In the genomic region with DNA sequence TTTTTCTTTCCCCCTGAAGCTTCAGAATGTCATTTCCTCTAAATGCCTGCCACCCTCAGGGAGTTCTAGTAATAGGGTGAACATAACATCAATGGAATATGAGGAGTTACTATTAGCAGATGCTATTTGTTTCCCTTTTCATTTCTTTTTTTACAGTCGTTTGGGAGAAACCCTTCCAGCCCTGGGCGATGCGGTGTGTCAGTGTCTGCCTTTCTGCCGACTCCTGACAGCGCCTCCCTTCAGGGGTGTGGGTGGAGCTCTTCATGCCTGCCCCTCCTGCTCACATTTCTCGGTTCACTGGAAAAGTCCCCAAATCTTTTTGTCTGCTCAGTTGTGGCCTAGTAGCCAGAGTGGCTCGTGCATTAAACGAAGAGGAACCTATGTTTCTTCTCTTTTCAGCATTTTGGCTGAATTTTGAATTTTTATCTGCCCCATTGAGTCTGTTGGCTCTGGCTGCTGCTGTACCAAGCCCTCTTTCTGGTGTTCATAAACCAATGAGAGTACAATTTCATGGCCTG, we compare ENCODE assay signal across 8 cellular contexts.
DNase-seq lines count a peak whose midpoint lies in the region; ATAC-seq, FAIRE-seq and TF ChIP-seq lines count a peak whose summit lies in the region.

No MANE protein-coding gene starts in this region.

- H3K4me3 ChIP-seq in KMS-11 (IDR thresholded peaks at IDR 0.05; ENCODE audit: insufficient read depth, low read depth, low read length) (peak overlapping the region; percentile 79), kidney (ENCODE audit: low read length in 2 of 2) (peak overlapping the region; percentile 43 to 61), stomach smooth muscle (ENCODE audit: low read length in 2 of 2) (peak overlapping the region; percentile 11 to 50)

- intact Hi-C loops in kidney (cut with DNase I), result no loop called here

- TF ChIP-seq POLR2A in GM15510 (IDR thresholded peaks at IDR 0.05; ENCODE audit: borderline replicate concordance, extremely low read depth, insufficient read length), result peak; percentile 29

- H3K36me3 ChIP-seq in KMS-11 (ENCODE audit: insufficient read depth) (no peaks in the 10 kb centered on the region), kidney (ENCODE audit: control insufficient read depth in 1 of 2, insufficient read depth in 2 of 2, low read length in 2 of 2) (no peaks in the 10 kb centered on the region), stomach smooth muscle (ENCODE audit: control insufficient read depth in 2 of 2, insufficient read depth in 2 of 2, low read length in 2 of 2) (no peaks in the 10 kb centered on the region)

- peak overlapping the region; percentile 26 to 77 (median 64) for H3K27ac Mint-ChIP-seq in brain

- H3K27me3 Mint-ChIP-seq in brain, result no peaks in the 10 kb centered on the region

- H3K4me3 Mint-ChIP-seq in brain, result peak overlapping the region; percentile 62 to 76 (median 63)

- no peaks in the 10 kb centered on the region for H3K9me3 ChIP-seq in kidney (ENCODE audit: control insufficient read depth in 1 of 2, low read length in 2 of 2)
- no peaks in the 10 kb centered on the region for H3K9me3 ChIP-seq in stomach smooth muscle (ENCODE audit: control insufficient read depth in 2 of 2, low read length in 2 of 2)

- no peaks in the 10 kb centered on the region for H3K9me3 Mint-ChIP-seq in brain

- peak; percentile 92 for ATAC-seq in GM21737 (IDR thresholded peaks at IDR 0.05; ENCODE audit: unreplicated experiment)

- no peaks in the 10 kb centered on the region for H4K20me1 ChIP-seq in KMS-11 (ENCODE audit: insufficient read depth)

- peaks cover 7% of the 10 kb centered on the region for H3K36me3 Mint-ChIP-seq in brain

- H3K9ac ChIP-seq in KMS-11 (peak overlapping the region; percentile 40), kidney (ENCODE audit: low read length in 2 of 2) (peak overlapping the region in 1 of 2 donors; percentile 23), stomach smooth muscle (ENCODE audit: low read length in 2 of 2) (no peak overlapping the region)

- DNase-seq in kidney (peak; percentile 77), foreskin melanocyte (no peak), NCI-H2107 treated with DMSO at 0.1 percent for 48 hours (lab: John Stamatoyannopoulos, UW; ENCODE audit: unreplicated experiment) (no peak)

- peak overlapping the region; percentile 53 for H2AFZ ChIP-seq in KMS-11 (ENCODE audit: low read depth)

- H3K4me1 Mint-ChIP-seq in brain, result peaks cover 82% of the 10 kb centered on the region

- H3K4me1 ChIP-seq in KMS-11 (ENCODE audit: low read depth, poor library complexity, severe bottlenecking), result peaks cover 43% of the 10 kb centered on the region
- H3K4me1 ChIP-seq in kidney (ENCODE audit: control insufficient read depth in 1 of 2, insufficient read depth in 1 of 2, low read depth in 1 of 2, low read length in 2 of 2), result peaks cover 7 to 16% of the 10 kb centered on the region in 2 donors
- no peaks in the 10 kb centered on the region for H3K4me1 ChIP-seq in stomach smooth muscle (ENCODE audit: control insufficient read depth, insufficient read depth, low read length)

- no peak for FAIRE-seq in kidney (lab: Jason Lieb, UNC)

- H3K4me2 ChIP-seq in KMS-11, result peak overlapping the region; percentile 76

- TF ChIP-seq CTCF in KMS-11 (conservative IDR thresholded peaks at IDR 0.05; ENCODE audit: low read depth, low read length) (no peak), brain (conservative IDR thresholded peaks at IDR 0.05) (no peak), kidney (IDR thresholded peaks at IDR 0.05; ENCODE audit: borderline replicate concordance, extremely low read depth, insufficient read depth) (no peak)

- no peaks in the 10 kb centered on the region for H3K27me3 ChIP-seq in KMS-11 (ENCODE audit: insufficient read depth, low read depth)
- no peaks in the 10 kb centered on the region for H3K27me3 ChIP-seq in stomach smooth muscle (ENCODE audit: control insufficient read depth in 1 of 2, insufficient read depth in 2 of 2, low read length in 2 of 2)

- H3K79me2 ChIP-seq in KMS-11 (ENCODE audit: insufficient read depth, low read depth), result no peaks in the 10 kb centered on the region; the same call in none of the 2 replicates

- H3K27ac ChIP-seq in KMS-11, result peak overlapping the region; percentile 56
- H3K27ac ChIP-seq in kidney (ENCODE audit: low read depth in 2 of 2, low read length in 2 of 2), result peak overlapping the region; percentile 5 to 52
- no peak overlapping the region for H3K27ac ChIP-seq in stomach smooth muscle (ENCODE audit: low read length)
